ENCODE assay signal across 8 cellular contexts in the genomic region with DNA sequence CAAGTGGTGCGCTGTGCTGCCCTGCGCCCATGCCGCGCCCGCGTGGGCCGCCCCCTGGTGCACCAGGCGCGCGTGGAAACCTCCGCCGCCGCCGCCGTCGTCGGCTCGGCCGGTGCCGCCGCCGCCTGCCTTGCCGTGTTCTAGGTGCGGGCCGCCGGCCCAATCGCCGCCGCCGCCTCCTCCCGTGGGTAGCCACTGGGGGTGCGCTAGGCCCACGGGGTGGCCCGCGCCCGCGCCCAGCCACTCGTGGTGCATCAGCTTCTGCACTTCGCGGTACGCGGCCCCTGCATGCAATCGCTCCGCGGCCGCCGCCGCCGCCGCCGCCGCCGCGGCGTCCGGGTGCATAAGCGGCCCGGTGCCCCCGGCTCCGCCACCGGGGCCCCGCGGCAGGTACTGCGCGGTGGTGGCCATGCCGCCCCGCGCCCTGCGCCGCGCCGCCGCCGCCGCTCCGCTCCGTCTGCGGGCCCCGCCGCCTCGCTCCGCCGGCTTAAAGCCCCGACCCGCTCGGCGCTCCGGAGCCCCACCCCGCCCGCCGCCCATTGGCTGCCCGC. TPM values are rescaled to one million over a fixed set of nuclear protein-coding genes. Genes with fewer than 3 reads are reported as not detected.
DNase-seq lines count a peak whose midpoint lies in the region; ATAC-seq lines count a peak whose summit lies in the region.

A gene (minus strand): TSS at position 461 of the 551 bp plus-strand sequence. CDS start 50 bp downstream, at position 411.

- no peak within 1 kb of the TSS for H3K27ac Mint-ChIP-seq in activated naive CD4-positive, alpha-beta T cell treated with anti-CD3 and anti-CD28 coated beads, Interleukin-2, amount 50 U/mL, for 24 hours
- H3K27ac Mint-ChIP-seq in immature natural killer cell, result no peak within 1 kb of the TSS

- H3K4me1 ChIP-seq in thymus (ENCODE audit: control insufficient read depth, insufficient read depth, low read length), result peaks cover 14% of the 10 kb centered on the region

- H3K36me3 ChIP-seq in thymus (ENCODE audit: control insufficient read depth, insufficient read depth), result no peaks in the 10 kb centered on the region

- no peaks in the 10 kb centered on the region for H3K36me3 Mint-ChIP-seq in activated naive CD4-positive, alpha-beta T cell treated with anti-CD3 and anti-CD28 coated beads, Interleukin-2, amount 50 U/mL, for 24 hours
- H3K36me3 Mint-ChIP-seq in immature natural killer cell, result no peaks in the 10 kb centered on the region

- no peaks in the 10 kb centered on the region for H3K9me3 Mint-ChIP-seq in activated naive CD4-positive, alpha-beta T cell treated with anti-CD3 and anti-CD28 coated beads, Interleukin-2, amount 50 U/mL, for 24 hours
- H3K9me3 Mint-ChIP-seq in immature natural killer cell, result no peaks in the 10 kb centered on the region

- H3K4me3 Mint-ChIP-seq in activated naive CD4-positive, alpha-beta T cell treated with anti-CD3 and anti-CD28 coated beads, Interleukin-2, amount 50 U/mL, for 24 hours, result peak within 1 kb of the TSS; percentile 80
- peak within 1 kb of the TSS; percentile 69 to 77 (median 76) for H3K4me3 Mint-ChIP-seq in immature natural killer cell

- H3K27me3 Mint-ChIP-seq in activated naive CD4-positive, alpha-beta T cell treated with anti-CD3 and anti-CD28 coated beads, Interleukin-2, amount 50 U/mL, for 24 hours, result peaks cover 23% of the 10 kb centered on the region
- H3K27me3 Mint-ChIP-seq in immature natural killer cell (ENCODE audit: low read depth in 3 of 3), result peaks cover 9 to 29% (median 24%) of the 10 kb centered on the region in 3 donors

- H3K4me1 Mint-ChIP-seq in activated naive CD4-positive, alpha-beta T cell treated with anti-CD3 and anti-CD28 coated beads, Interleukin-2, amount 50 U/mL, for 24 hours, result peaks cover 14% of the 10 kb centered on the region
- peaks cover 12 to 14% of the 10 kb centered on the region in 2 donors for H3K4me1 Mint-ChIP-seq in immature natural killer cell

- H3K4me3 ChIP-seq in thymus (ENCODE audit: low read length), result peak within 1 kb of the TSS; percentile 52

- peak; percentile 9 for ATAC-seq in GM18867 (IDR thresholded peaks at IDR 0.05; ENCODE audit: unreplicated experiment)
- peak; percentile 8 for ATAC-seq in HG03025 (IDR thresholded peaks at IDR 0.05; ENCODE audit: low FRiP score, unreplicated experiment)
- ATAC-seq in HG02973 (IDR thresholded peaks at IDR 0.05; ENCODE audit: unreplicated experiment), result no peak

- peaks cover 74% of the 10 kb centered on the region for H3K27me3 ChIP-seq in thymus (ENCODE audit: control insufficient read depth, insufficient read depth)

- DNase-seq in immature natural killer cell (peak in 1 of 3 donors; percentile 30), NCI-H1930 (lab: John Stamatoyannopoulos, UW) (no peak), NCI-H526 treated with DMSO at 0.1 percent for 48 hours (lab: John Stamatoyannopoulos, UW) (no peak)

- under 1% methylated on average over 92 of the region's 92 CpGs for WGBS in thymus

- H3K9me3 ChIP-seq in thymus (ENCODE audit: control insufficient read depth), result no peaks in the 10 kb centered on the region

- no peak within 1 kb of the TSS for H3K27ac ChIP-seq in thymus (ENCODE audit: low read depth)

RNA-seq across cellular contexts. Expression of the gene that starts here (rescaled TPM):
- under 1 TPM in 2 of 3 donors, not detected in 1; 0.14 to 0.43 TPM for polyA plus RNA-seq in immature natural killer cell
- 0.30 TPM for polyA plus RNA-seq in thymus
